In genomic region chr11:58562375-58562800, GRCh38 we compare ENCODE assay signal across 10 cellular contexts. TPM values are rescaled to one million over a fixed set of nuclear protein-coding genes. Genes with fewer than 3 reads are reported as not detected.
DNase-seq lines count a peak whose midpoint lies in the region; ATAC-seq and TF ChIP-seq lines count a peak whose summit lies in the region.
"Had no signal": no experiment of that assay in that cellular context is flagged by ENCODE, and none has a peak within 500 bp of the region (broad histone marks: within the 10 kb centered on the region; RNA-seq: fewer than 3 reads in every experiment).

No MANE protein-coding gene starts in this region.

- H3K27ac ChIP-seq in GM23248 (peak overlapping the region; percentile 62), A673 (ENCODE audit: low read depth, low read length, poor library complexity, severe bottlenecking) (no peak overlapping the region), tibial nerve (no peak overlapping the region)

- in situ Hi-C loops in GM23248 (cut with MboI): no loop called here

- no peaks in the 10 kb centered on the region for H3K9me3 ChIP-seq in GM23248 (ENCODE audit: low read depth)
- no peaks in the 10 kb centered on the region for H3K9me3 ChIP-seq in mucosa of descending colon
- no peaks in the 10 kb centered on the region for H3K9me3 ChIP-seq in A673 (ENCODE audit: low read depth, low read length, poor library complexity, severe bottlenecking)
- H3K9me3 ChIP-seq in tibial nerve: no peaks in the 10 kb centered on the region

- TF ChIP-seq POLR2A in tibial nerve (IDR thresholded peaks at IDR 0.05): no peak

- intact Hi-C loops in mucosa of descending colon (cut with DNase I, micrococcal nuclease): loop anchor here in 1 of 2 donors (10.0 kb wide), 1 partner anchor 52 kb away; no protein-coding TSS in a partner anchor
- intact Hi-C loops in A673 (cut with micrococcal nuclease; ENCODE audit: unreplicated experiment): no loop called here

- H3K4me1 ChIP-seq in GM23248 (ENCODE audit: insufficient read depth) (peaks cover 64% of the 10 kb centered on the region), mucosa of descending colon (ENCODE audit: low read depth) (peaks cover 15% of the 10 kb centered on the region), A673 (ENCODE audit: insufficient read depth, low read length, poor library complexity, severe bottlenecking) (no peaks in the 10 kb centered on the region), tibial nerve (peaks cover 0 to 13% (median 2%) of the 10 kb centered on the region in 4 donors)

- H3K36me3 ChIP-seq in GM23248 (ENCODE audit: low read depth) (peaks cover 52% of the 10 kb centered on the region), mucosa of descending colon (ENCODE audit: low read depth) (no peaks in the 10 kb centered on the region), A673 (ENCODE audit: insufficient read depth, low read length, poor library complexity, severe bottlenecking) (no peaks in the 10 kb centered on the region), tibial nerve (peaks cover 0 to 21% (median 0%) of the 10 kb centered on the region in 3 donors)

- H3K9me2 ChIP-seq in GM23248 (ENCODE audit: insufficient read depth): no peaks in the 10 kb centered on the region

- H3K9ac ChIP-seq in GM23248: peak overlapping the region; percentile 50; the same call in 1 of the 2 replicates

- H3F3A ChIP-seq in GM23248 (ENCODE audit: insufficient read depth): peaks cover 50% of the 10 kb centered on the region

- no peak overlapping the region for H2AFZ ChIP-seq in GM23248

- H3K4me2 ChIP-seq in GM23248 (ENCODE audit: unreplicated experiment): peak overlapping the region; percentile 41

- POLR2A ChIA-PET in A673 (lab: Charles Lee; ENCODE audit: low non-redundant PET): no interaction called here

- ATAC-seq in GM18520 (IDR thresholded peaks at IDR 0.05; ENCODE audit: unreplicated experiment): peak; percentile 43
- peak; percentile 81 for ATAC-seq in HG03575 (IDR thresholded peaks at IDR 0.05; ENCODE audit: extremely low read depth, insufficient number of reproducible peaks, low FRiP score, unreplicated experiment)
- ATAC-seq in mucosa of descending colon: peak; percentile 75

- TF ChIP-seq CTCF in mucosa of descending colon (IDR thresholded peaks at IDR 0.05): no peak
- no peak for TF ChIP-seq CTCF in A673 (conservative IDR thresholded peaks at IDR 0.05; ENCODE audit: low read depth, low read length)
- no peak for TF ChIP-seq CTCF in tibial nerve (IDR thresholded peaks at IDR 0.05)

- H3K79me2 ChIP-seq in GM23248 (ENCODE audit: insufficient read depth): peaks cover 91% of the 10 kb centered on the region

- no peaks in the 10 kb centered on the region for H4K20me1 ChIP-seq in GM23248 (ENCODE audit: insufficient read depth)

- H3K4me3 ChIP-seq in GM23248 (no peak overlapping the region), mucosa of descending colon (no peak overlapping the region), A673 (ENCODE audit: low read depth, low read length, poor library complexity, severe bottlenecking) (no peak overlapping the region), tibial nerve (no peak overlapping the region)

- CTCF ChIA-PET in A673 (lab: Charles Lee): interaction anchor here (0.6 kb wide), 1 partner anchor 596 kb away, joined by 4 read pairs; no protein-coding TSS in a partner anchor

- H3K27me3 ChIP-seq in GM23248 (replicated peaks; ENCODE audit: insufficient read depth) (no peaks in the 10 kb centered on the region), A673 (replicated peaks; ENCODE audit: insufficient read depth, low read depth, low read length, poor library complexity) (no peaks in the 10 kb centered on the region), tibial nerve (no peaks in the 10 kb centered on the region)

- DNase-seq in GM23248: no peak
- no peak for DNase-seq in mucosa of descending colon
- no peak for DNase-seq in NCI-H187 treated with DMSO at 0.1 percent for 48 hours (lab: John Stamatoyannopoulos, UW)
- no peak for DNase-seq in A673 (ENCODE audit: low spot score)
- no peak for DNase-seq in tibial nerve (ENCODE audit: low spot score in 2 of 2)
- no peak for DNase-seq in mucosa of gallbladder (ENCODE audit: low spot score)
- DNase-seq: NCI-H1048 had no signal

- no peak for TF ChIP-seq EP300 in tibial nerve (IDR thresholded peaks at IDR 0.05)

- BruUV-seq in A673 (replicated peaks; lab: Mats Ljungman, UMichigan): no TSS peak

RNA-seq across cellular contexts. Expression of gene LPXN, which starts 13.3 kb away (rescaled TPM):
- total RNA-seq in GM23248 (2014; rRNA removed; shearing (Covaris generic)): 164 and 169 TPM in 2 replicates
- 134 and 139 TPM in 2 replicates for polyA plus RNA-seq in GM23248 (2016; fragmentation: Nextera tagmentation; extraction: Ambion mirVana)
- total RNA-seq in mucosa of descending colon: 10 to 100 TPM; 10.7 to 20.1 (median 12.7) TPM
- total RNA-seq in A673 (2021): 3.3 and 3.8 TPM in 2 replicates
- 10 to 100 TPM; 10.3 to 13.2 (median 11.9) TPM for total RNA-seq in tibial nerve
- 11.8 TPM for total RNA-seq in mucosa of gallbladder

RNA-seq across cellular contexts. Expression of gene ZFP91, which starts 16.5 kb away (rescaled TPM):
- 58.8 and 59.0 TPM in 2 replicates for total RNA-seq in GM23248 (2014; rRNA removed; shearing (Covaris generic))
- polyA plus RNA-seq in GM23248 (2016; fragmentation: Nextera tagmentation; extraction: Ambion mirVana): 20.8 and 21.4 TPM in 2 replicates
- total RNA-seq in mucosa of descending colon (10 to 100 TPM; 70.0 to 93.9 (median 75.3) TPM), A673 (2021) (73.2 and 74.3 TPM in 2 replicates), tibial nerve (10 to 100 TPM; 45.0 to 47.7 (median 47.2) TPM), mucosa of gallbladder (46.9 TPM)

RNA-seq across cellular contexts. Expression of gene OR5B21, which starts 54.5 kb away (rescaled TPM):
- total RNA-seq in GM23248 (2014; rRNA removed; shearing (Covaris generic)): not detected in 2 replicates
- polyA plus RNA-seq in GM23248 (2016; fragmentation: Nextera tagmentation; extraction: Ambion mirVana): not detected in 2 replicates
- total RNA-seq in mucosa of descending colon (not detected), A673 (2021) (not detected in 2 replicates), tibial nerve (not detected), mucosa of gallbladder (not detected)
- total RNA-seq: lung microvascular endothelial cell had no signal
